10 cellular contexts compared by ENCODE assay signal in genomic region chr20:20465259-20465658, GRCh38.
DNase-seq lines count a peak whose midpoint lies in the region; ATAC-seq and TF ChIP-seq lines count a peak whose summit lies in the region.
"Had no signal": no experiment of that assay in that cellular context is flagged by ENCODE, and none has a peak within 500 bp of the region (broad histone marks: within the 10 kb centered on the region; RNA-seq: fewer than 3 reads in every experiment).

No MANE protein-coding gene starts in this region.

- H3K27me3 Mint-ChIP-seq in activated naive CD8-positive, alpha-beta T cell treated with anti-CD3 and anti-CD28 coated beads, Interleukin-2, amount 50 U/mL, for 24 hours = no peaks in the 10 kb centered on the region
- H3K27me3 Mint-ChIP-seq in activated naive CD8-positive, alpha-beta T cell treated with anti-CD3 and anti-CD28 coated beads for 36 hours = no peaks in the 10 kb centered on the region

- H3K9me3 Mint-ChIP-seq in activated naive CD8-positive, alpha-beta T cell treated with anti-CD3 and anti-CD28 coated beads, Interleukin-2, amount 50 U/mL, for 24 hours = no peaks in the 10 kb centered on the region
- no peaks in the 10 kb centered on the region for H3K9me3 Mint-ChIP-seq in activated naive CD8-positive, alpha-beta T cell treated with anti-CD3 and anti-CD28 coated beads for 36 hours
- H3K9me3 Mint-ChIP-seq: natural killer cell had no signal

- no peak overlapping the region for H3K9ac ChIP-seq in OCI-LY3 (ENCODE audit: low read length)

- H2AFZ ChIP-seq in OCI-LY3 (ENCODE audit: low read depth, low read length) = no peak overlapping the region

- H4K20me1 ChIP-seq in OCI-LY3 (ENCODE audit: insufficient read depth, low read length) = no peaks in the 10 kb centered on the region

- peak overlapping the region; percentile 26 for H3K27ac Mint-ChIP-seq in activated naive CD8-positive, alpha-beta T cell treated with anti-CD3 and anti-CD28 coated beads, Interleukin-2, amount 50 U/mL, for 24 hours
- H3K27ac Mint-ChIP-seq in activated naive CD8-positive, alpha-beta T cell treated with anti-CD3 and anti-CD28 coated beads for 36 hours = no peak overlapping the region
- H3K27ac Mint-ChIP-seq: natural killer cell had no signal

- H3K9me3 ChIP-seq in OCI-LY3 (ENCODE audit: insufficient read depth, low read length) = no peaks in the 10 kb centered on the region
- H3K9me3 ChIP-seq: esophagus squamous epithelium had no signal

- no peak overlapping the region for H3K4me3 ChIP-seq in OCI-LY3 (ENCODE audit: low read length)
- H3K4me3 ChIP-seq: esophagus squamous epithelium had no signal

- peaks cover 40% of the 10 kb centered on the region for H3K4me1 Mint-ChIP-seq in activated naive CD8-positive, alpha-beta T cell treated with anti-CD3 and anti-CD28 coated beads, Interleukin-2, amount 50 U/mL, for 24 hours
- peaks cover 10% of the 10 kb centered on the region for H3K4me1 Mint-ChIP-seq in activated naive CD8-positive, alpha-beta T cell treated with anti-CD3 and anti-CD28 coated beads for 36 hours

- H3K4me3 Mint-ChIP-seq in activated naive CD8-positive, alpha-beta T cell treated with anti-CD3 and anti-CD28 coated beads, Interleukin-2, amount 50 U/mL, for 24 hours = no peak overlapping the region
- H3K4me3 Mint-ChIP-seq in activated naive CD8-positive, alpha-beta T cell treated with anti-CD3 and anti-CD28 coated beads for 36 hours = no peak overlapping the region
- H3K4me3 Mint-ChIP-seq: natural killer cell had no signal

- H3K4me1 ChIP-seq in OCI-LY3 (ENCODE audit: low read length) = peaks cover 74% of the 10 kb centered on the region
- H3K4me1 ChIP-seq: esophagus squamous epithelium had no signal

- peak; percentile 61 for TF ChIP-seq CTCF in OCI-LY3 (IDR thresholded peaks at IDR 0.05; ENCODE audit: low read depth, low read length)

- H3K36me3 Mint-ChIP-seq in activated naive CD8-positive, alpha-beta T cell treated with anti-CD3 and anti-CD28 coated beads, Interleukin-2, amount 50 U/mL, for 24 hours (ENCODE audit: low read depth) = peaks cover 26% of the 10 kb centered on the region
- peaks cover 11% of the 10 kb centered on the region for H3K36me3 Mint-ChIP-seq in activated naive CD8-positive, alpha-beta T cell treated with anti-CD3 and anti-CD28 coated beads for 36 hours
- H3K36me3 Mint-ChIP-seq: natural killer cell had no signal

- DNase-seq in activated naive CD8-positive, alpha-beta T cell treated with anti-CD3 and anti-CD28 coated beads, Interleukin-2, amount 50 U/mL, for 24 hours = no peak
- DNase-seq in activated naive CD8-positive, alpha-beta T cell treated with anti-CD3 and anti-CD28 coated beads for 36 hours = no peak
- DNase-seq in globus pallidus (ENCODE audit: low spot score) = peak; percentile 75
- peak; percentile 78 for DNase-seq in superior temporal gyrus (ENCODE audit: extremely low spot score)
- no peak for DNase-seq in effector CD8-positive, alpha-beta T cell (lab: John Stamatoyannopoulos, UW)
- no peak for DNase-seq in GM19238 (ENCODE audit: insufficient read length, low spot score)
- DNase-seq: esophagus squamous epithelium, natural killer cell had no signal

- no peaks in the 10 kb centered on the region for H3K36me3 ChIP-seq in OCI-LY3 (replicated peaks; ENCODE audit: low read depth, low read length)

- H3K79me2 ChIP-seq in OCI-LY3 (ENCODE audit: low read length) = no peaks in the 10 kb centered on the region

- H3K4me2 ChIP-seq in OCI-LY3 (ENCODE audit: low read length) = peak overlapping the region; percentile 12; the same call in 1 of the 2 replicates

- H3K27me3 ChIP-seq in OCI-LY3 (ENCODE audit: low read depth, low read length) = no peaks in the 10 kb centered on the region
- H3K27me3 ChIP-seq: esophagus squamous epithelium had no signal

- peak overlapping the region; percentile 76; the same call in 1 of the 2 replicates for H3K27ac ChIP-seq in OCI-LY3 (ENCODE audit: low read length)
- H3K27ac ChIP-seq: esophagus squamous epithelium had no signal

- ATAC-seq in activated naive CD8-positive, alpha-beta T cell treated with anti-CD3 and anti-CD28 coated beads, Interleukin-2, amount 50 U/mL, for 24 hours = peak; percentile 29
- no peak for ATAC-seq in HG02623 (IDR thresholded peaks at IDR 0.05; ENCODE audit: unreplicated experiment)

Comparison
In these comparisons a context has a peak if more than half of its experiments do, and no peak if none do; other contexts are left out.
1. DNase-seq: peak in globus pallidus (single experiment) and superior temporal gyrus (single experiment); none in activated naive CD8-positive, alpha-beta T cell treated with anti-CD3 and anti-CD28 coated beads, Interleukin-2, amount 50 U/mL, for 24 hours (single experiment), activated naive CD8-positive, alpha-beta T cell treated with anti-CD3 and anti-CD28 coated beads for 36 hours (single experiment), effector CD8-positive, alpha-beta T cell (single experiment) and GM19238 (single experiment).